Comparison of ENCODE assay signal across 6 cellular contexts in genomic region chr17:50114849-50115357, GRCh38.
DNase-seq lines count a peak whose midpoint lies in the region; ATAC-seq lines count a peak whose summit lies in the region.

No MANE protein-coding gene starts in this region.

- no peak overlapping the region for H3K27ac Mint-ChIP-seq in central memory CD8-positive, alpha-beta T cell (ENCODE audit: low read depth)

- peak; percentile 24 for DNase-seq in NCI-H2171 treated with DMSO at 0.1 percent for 48 hours (lab: John Stamatoyannopoulos, UW)
- no peak for DNase-seq in NCI-H2171 (lab: John Stamatoyannopoulos, UW)
- DNase-seq in NCI-H524 treated with DMSO at 0.1 percent for 48 hours (lab: John Stamatoyannopoulos, UW), result peak; percentile 52
- no peak for DNase-seq in central memory CD8-positive, alpha-beta T cell (ENCODE audit: low spot score in 2 of 2)
- DNase-seq in retina, result peak; percentile 65
- no peak for DNase-seq in effector CD4-positive, alpha-beta T cell

- ATAC-seq in central memory CD8-positive, alpha-beta T cell (replicated peaks; ENCODE audit: extremely low read depth, poor library complexity, severe bottlenecking), result peak; percentile 39

- H3K9me3 Mint-ChIP-seq in central memory CD8-positive, alpha-beta T cell, result no peaks in the 10 kb centered on the region

- peaks cover 54% of the 10 kb centered on the region for H3K27me3 Mint-ChIP-seq in central memory CD8-positive, alpha-beta T cell

- H3K36me3 Mint-ChIP-seq in central memory CD8-positive, alpha-beta T cell (ENCODE audit: insufficient read depth), result peaks cover 2% of the 10 kb centered on the region

- peaks cover 15% of the 10 kb centered on the region for H3K4me1 Mint-ChIP-seq in central memory CD8-positive, alpha-beta T cell

- H3K4me3 Mint-ChIP-seq in central memory CD8-positive, alpha-beta T cell, result no peak overlapping the region

Comparison
In these comparisons a context has a peak if more than half of its experiments do, and no peak if none do; other contexts are left out.
1. DNase-seq: peak in NCI-H2171 treated with DMSO at 0.1 percent for 48 hours (single experiment), NCI-H524 treated with DMSO at 0.1 percent for 48 hours (single experiment) and retina (single experiment); none in NCI-H2171 (single experiment), central memory CD8-positive, alpha-beta T cell (0 of 2) and effector CD4-positive, alpha-beta T cell (single experiment).